1 cellular context compared by ENCODE assay signal in the genomic region with DNA sequence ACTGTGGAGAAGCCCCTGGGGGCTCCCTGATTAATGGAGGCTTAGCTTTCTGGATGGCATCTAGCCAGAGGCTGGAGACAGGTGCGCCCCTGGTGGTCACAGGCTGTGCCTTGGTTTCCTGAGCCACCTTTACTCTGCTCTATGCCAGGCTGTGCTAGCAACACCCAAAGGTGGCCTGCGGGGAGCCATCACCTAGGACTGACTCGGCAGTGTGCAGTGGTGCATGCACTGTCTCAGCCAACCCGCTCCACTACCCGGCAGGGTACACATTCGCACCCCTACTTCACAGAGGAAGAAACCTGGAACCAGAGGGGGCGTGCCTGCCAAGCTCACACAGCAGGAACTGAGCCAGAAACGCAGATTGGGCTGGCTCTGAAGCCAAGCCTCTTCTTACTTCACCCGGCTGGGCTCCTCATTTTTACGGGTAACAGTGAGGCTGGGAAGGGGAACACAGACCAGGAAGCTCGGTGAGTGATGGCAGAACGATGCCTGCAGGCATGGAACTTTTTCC.
TF ChIP-seq lines count a peak whose summit lies in the region.

No MANE protein-coding gene starts in this region.

TF ChIP-seq in HCT116, 20 proteins besides CTCF, POLR2A, EP300 and RAD21 (continued from another document):
- TF ChIP-seq POLR2AphosphoS5 (IDR thresholded peaks at IDR 0.05; ENCODE audit: low read depth, low read length), result no peak
- TF ChIP-seq SRF (IDR thresholded peaks at IDR 0.05; ENCODE audit: low read depth), result no peak
- no peak for TF ChIP-seq EZH2phosphoT487 (IDR thresholded peaks at IDR 0.05; ENCODE audit: borderline replicate concordance)
- TF ChIP-seq ZFX (IDR thresholded peaks at IDR 0.05), result no peak
- no peak for TF ChIP-seq SIN3A (IDR thresholded peaks at IDR 0.05; ENCODE audit: low read depth)
- TF ChIP-seq, protein P1, sequence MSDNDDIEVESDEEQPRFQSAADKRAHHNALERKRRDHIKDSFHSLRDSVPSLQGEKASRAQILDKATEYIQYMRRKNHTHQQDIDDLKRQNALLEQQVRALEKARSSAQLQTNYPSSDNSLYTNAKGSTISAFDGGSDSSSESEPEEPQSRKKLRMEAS (IDR thresholded peaks at IDR 0.05), result no peak
- TF ChIP-seq, protein P2, sequence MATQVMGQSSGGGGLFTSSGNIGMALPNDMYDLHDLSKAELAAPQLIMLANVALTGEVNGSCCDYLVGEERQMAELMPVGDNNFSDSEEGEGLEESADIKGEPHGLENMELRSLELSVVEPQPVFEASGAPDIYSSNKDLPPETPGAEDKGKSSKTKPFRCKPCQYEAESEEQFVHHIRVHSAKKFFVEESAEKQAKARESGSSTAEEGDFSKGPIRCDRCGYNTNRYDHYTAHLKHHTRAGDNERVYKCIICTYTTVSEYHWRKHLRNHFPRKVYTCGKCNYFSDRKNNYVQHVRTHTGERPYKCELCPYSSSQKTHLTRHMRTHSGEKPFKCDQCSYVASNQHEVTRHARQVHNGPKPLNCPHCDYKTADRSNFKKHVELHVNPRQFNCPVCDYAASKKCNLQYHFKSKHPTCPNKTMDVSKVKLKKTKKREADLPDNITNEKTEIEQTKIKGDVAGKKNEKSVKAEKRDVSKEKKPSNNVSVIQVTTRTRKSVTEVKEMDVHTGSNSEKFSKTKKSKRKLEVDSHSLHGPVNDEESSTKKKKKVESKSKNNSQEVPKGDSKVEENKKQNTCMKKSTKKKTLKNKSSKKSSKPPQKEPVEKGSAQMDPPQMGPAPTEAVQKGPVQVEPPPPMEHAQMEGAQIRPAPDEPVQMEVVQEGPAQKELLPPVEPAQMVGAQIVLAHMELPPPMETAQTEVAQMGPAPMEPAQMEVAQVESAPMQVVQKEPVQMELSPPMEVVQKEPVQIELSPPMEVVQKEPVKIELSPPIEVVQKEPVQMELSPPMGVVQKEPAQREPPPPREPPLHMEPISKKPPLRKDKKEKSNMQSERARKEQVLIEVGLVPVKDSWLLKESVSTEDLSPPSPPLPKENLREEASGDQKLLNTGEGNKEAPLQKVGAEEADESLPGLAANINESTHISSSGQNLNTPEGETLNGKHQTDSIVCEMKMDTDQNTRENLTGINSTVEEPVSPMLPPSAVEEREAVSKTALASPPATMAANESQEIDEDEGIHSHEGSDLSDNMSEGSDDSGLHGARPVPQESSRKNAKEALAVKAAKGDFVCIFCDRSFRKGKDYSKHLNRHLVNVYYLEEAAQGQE (IDR thresholded peaks at IDR 0.05; ENCODE audit: low read depth), result no peak
- TF ChIP-seq FOSL1 (IDR thresholded peaks at IDR 0.05; ENCODE audit: low read depth), result no peak
- TF ChIP-seq TCF7L2 (IDR thresholded peaks at IDR 0.05; ENCODE audit: borderline replicate concordance, extremely low read depth, insufficient read depth, insufficient read length), result no peak
- TF ChIP-seq YY1 (IDR thresholded peaks at IDR 0.05; ENCODE audit: extremely low read depth, insufficient replicate concordance, low read depth, low read length), result no peak
- TF ChIP-seq ZNF274 (IDR thresholded peaks at IDR 0.05; ENCODE audit: low read depth, low read length), result no peak
- no peak for TF ChIP-seq EGR1 (IDR thresholded peaks at IDR 0.05; ENCODE audit: low read depth)
- TF ChIP-seq CBX3 (IDR thresholded peaks at IDR 0.05; ENCODE audit: low read depth), result no peak
- TF ChIP-seq JUND (IDR thresholded peaks at IDR 0.05), result no peak
- TF ChIP-seq EZH2 (IDR thresholded peaks at IDR 0.05), result no peak
